Comparison of ENCODE assay signal across 22 cellular contexts in the genomic region with DNA sequence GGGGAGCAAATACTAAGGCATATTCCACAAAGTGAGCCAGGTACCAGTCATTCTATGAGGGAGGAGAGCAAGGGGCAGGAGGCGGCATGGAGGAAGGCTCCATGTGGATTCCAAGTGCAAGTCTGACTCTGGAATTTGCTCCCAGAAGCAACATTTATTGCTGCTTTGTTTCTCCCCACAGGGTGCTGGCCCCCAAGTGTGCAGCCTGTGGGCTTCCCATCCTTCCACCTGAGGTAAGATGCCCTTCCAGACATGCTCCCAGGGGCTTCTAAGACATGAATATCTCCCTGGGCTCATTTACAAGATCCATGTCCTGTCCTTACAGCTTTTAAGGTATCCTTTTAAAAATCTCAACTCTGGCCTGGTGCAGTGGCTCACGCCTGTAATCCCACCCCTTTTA. TPM values are rescaled to one million over a fixed set of nuclear protein-coding genes. Genes with fewer than 3 reads are reported as not detected.
A peak's percentile ranks its signal among the peaks of the same experiment; 100 is the strongest.
DNase-seq lines count a peak whose midpoint lies in the region; ATAC-seq and TF ChIP-seq lines count a peak whose summit lies in the region.
"Had no signal": no experiment of that assay in that cellular context is flagged by ENCODE, and none has a peak within 500 bp of the region (broad histone marks: within the 10 kb centered on the region; RNA-seq: fewer than 3 reads in every experiment).

No MANE protein-coding gene starts in this region.

- H3K4me3 ChIP-seq in endodermal cell (ENCODE audit: low read length) = no peak overlapping the region
- H3K4me3 ChIP-seq: A549 had no signal

- H3K4me1 Mint-ChIP-seq in activated naive CD8-positive, alpha-beta T cell treated with anti-CD3 and anti-CD28 coated beads, Interleukin-2, amount 10 ng/mL, durations not matched to agents 7 days and 5 days = peaks cover 16% of the 10 kb centered on the region
- H3K4me1 Mint-ChIP-seq in activated naive CD8-positive, alpha-beta T cell treated with anti-CD3 and anti-CD28 coated beads for 36 hours = peaks cover 24% of the 10 kb centered on the region
- H3K4me1 Mint-ChIP-seq in endodermal cell = peaks cover 56% of the 10 kb centered on the region
- H3K4me1 Mint-ChIP-seq in stimulated activated memory B cell treated with anti-CD40 and anti-IgM and Interleukin-4, amounts not matched to agents 10 μg/mL and 1 μg/mL and 100 μg/mL, for 72 hours = peaks cover 9% of the 10 kb centered on the region

- POLR2A ChIA-PET in activated naive CD8-positive, alpha-beta T cell treated with anti-CD3 and anti-CD28 coated beads, Interleukin-2, amount 10 ng/mL, durations not matched to agents 7 days and 5 days (lab: Charles Lee) = no interaction called here
- POLR2A ChIA-PET in RWPE1 (lab: Yijun Ruan, JAX; ENCODE audit: low non-redundant PET) = no interaction called here

- no peak for TF ChIP-seq CTCF in RWPE1 (conservative IDR thresholded peaks at IDR 0.05; ENCODE audit: low read depth)
- no peak for TF ChIP-seq CTCF in endodermal cell (conservative IDR thresholded peaks at IDR 0.05)

- H3K9ac ChIP-seq in endodermal cell (ENCODE audit: extremely low read depth, low read length, poor library complexity, severe bottlenecking) = peak overlapping the region; percentile 38
- H3K9ac ChIP-seq: SK-N-SH had no signal

- peaks cover 73% of the 10 kb centered on the region for H3K36me3 ChIP-seq in endodermal cell (ENCODE audit: control insufficient read depth, insufficient read depth, low read length)

- intact Hi-C loops in sciatic nerve (cut with DNase I) = no loop called here

- WGBS in endodermal cell (ENCODE audit: insufficient coverage in 1 of 2, insufficient read length in 1 of 2), 2 experiments = 71 to 87% methylated on average over 1 to 2 of the region's 2 CpGs

- peaks cover 35% of the 10 kb centered on the region for H3K36me3 Mint-ChIP-seq in activated naive CD8-positive, alpha-beta T cell treated with anti-CD3 and anti-CD28 coated beads, Interleukin-2, amount 10 ng/mL, durations not matched to agents 7 days and 5 days
- peaks cover 64% of the 10 kb centered on the region for H3K36me3 Mint-ChIP-seq in activated naive CD8-positive, alpha-beta T cell treated with anti-CD3 and anti-CD28 coated beads for 36 hours
- peaks cover 54% of the 10 kb centered on the region for H3K36me3 Mint-ChIP-seq in endodermal cell (ENCODE audit: low read depth)
- H3K36me3 Mint-ChIP-seq in stimulated activated memory B cell treated with anti-CD40 and anti-IgM and Interleukin-4, amounts not matched to agents 10 μg/mL and 1 μg/mL and 100 μg/mL, for 72 hours = peaks cover 67% of the 10 kb centered on the region

- no peaks in the 10 kb centered on the region for H3K9me3 ChIP-seq in endodermal cell (ENCODE audit: control insufficient read depth, low read length)
- H3K9me3 ChIP-seq: A549, SK-N-SH had no signal

- H3K4me1 ChIP-seq in endodermal cell (ENCODE audit: control insufficient read depth, insufficient read depth, low read length) = peaks cover 14% of the 10 kb centered on the region

- no peaks in the 10 kb centered on the region for H3K27me3 Mint-ChIP-seq in activated naive CD8-positive, alpha-beta T cell treated with anti-CD3 and anti-CD28 coated beads, Interleukin-2, amount 10 ng/mL, durations not matched to agents 7 days and 5 days
- no peaks in the 10 kb centered on the region for H3K27me3 Mint-ChIP-seq in activated naive CD8-positive, alpha-beta T cell treated with anti-CD3 and anti-CD28 coated beads for 36 hours
- H3K27me3 Mint-ChIP-seq in endodermal cell (ENCODE audit: insufficient read depth) = no peaks in the 10 kb centered on the region
- H3K27me3 Mint-ChIP-seq in stimulated activated memory B cell treated with anti-CD40 and anti-IgM and Interleukin-4, amounts not matched to agents 10 μg/mL and 1 μg/mL and 100 μg/mL, for 72 hours = no peaks in the 10 kb centered on the region
- H3K27me3 Mint-ChIP-seq: B cell had no signal

- no peaks in the 10 kb centered on the region for H3K27me3 ChIP-seq in endodermal cell (ENCODE audit: control insufficient read depth, insufficient read depth, low read length, poor library complexity, severe bottlenecking)

- no peak overlapping the region for H3K4me3 Mint-ChIP-seq in activated naive CD8-positive, alpha-beta T cell treated with anti-CD3 and anti-CD28 coated beads, Interleukin-2, amount 10 ng/mL, durations not matched to agents 7 days and 5 days
- H3K4me3 Mint-ChIP-seq in activated naive CD8-positive, alpha-beta T cell treated with anti-CD3 and anti-CD28 coated beads for 36 hours = no peak overlapping the region
- no peak overlapping the region for H3K4me3 Mint-ChIP-seq in endodermal cell
- no peak overlapping the region for H3K4me3 Mint-ChIP-seq in stimulated activated memory B cell treated with anti-CD40 and anti-IgM and Interleukin-4, amounts not matched to agents 10 μg/mL and 1 μg/mL and 100 μg/mL, for 72 hours
- H3K4me3 Mint-ChIP-seq: B cell, CD14-positive monocyte, HFFc6 had no signal

- CTCF ChIA-PET in RWPE1 (lab: Yijun Ruan, JAX) = no interaction called here

- peak overlapping the region; percentile 19; the same call in 1 of the 2 replicates for H3K27ac ChIP-seq in RWPE1
- no peak overlapping the region for H3K27ac ChIP-seq in endodermal cell (ENCODE audit: low read depth, low read length)
- H3K27ac ChIP-seq: A549 had no signal

- H3K27ac Mint-ChIP-seq in activated naive CD8-positive, alpha-beta T cell treated with anti-CD3 and anti-CD28 coated beads, Interleukin-2, amount 10 ng/mL, durations not matched to agents 7 days and 5 days = peak overlapping the region; percentile 25
- no peak overlapping the region for H3K27ac Mint-ChIP-seq in activated naive CD8-positive, alpha-beta T cell treated with anti-CD3 and anti-CD28 coated beads for 36 hours
- H3K27ac Mint-ChIP-seq in endodermal cell = peak overlapping the region; percentile 96
- H3K27ac Mint-ChIP-seq in stimulated activated memory B cell treated with anti-CD40 and anti-IgM and Interleukin-4, amounts not matched to agents 10 μg/mL and 1 μg/mL and 100 μg/mL, for 72 hours = no peak overlapping the region
- H3K27ac Mint-ChIP-seq: HFFc6 had no signal

- no peak for ATAC-seq in activated naive CD8-positive, alpha-beta T cell treated with anti-CD3 and anti-CD28 coated beads, Interleukin-2, amount 10 ng/mL, durations not matched to agents 7 days and 5 days (ENCODE audit: low read depth)
- ATAC-seq in stimulated activated memory B cell treated with anti-CD40 and anti-IgM and Interleukin-4, amounts not matched to agents 10 μg/mL and 1 μg/mL and 100 μg/mL, for 72 hours = no peak
- ATAC-seq in sciatic nerve = no peak
- ATAC-seq: A549 had no signal

- no peaks in the 10 kb centered on the region for H3K9me3 Mint-ChIP-seq in activated naive CD8-positive, alpha-beta T cell treated with anti-CD3 and anti-CD28 coated beads, Interleukin-2, amount 10 ng/mL, durations not matched to agents 7 days and 5 days
- no peaks in the 10 kb centered on the region for H3K9me3 Mint-ChIP-seq in activated naive CD8-positive, alpha-beta T cell treated with anti-CD3 and anti-CD28 coated beads for 36 hours
- H3K9me3 Mint-ChIP-seq in endodermal cell = no peaks in the 10 kb centered on the region
- no peaks in the 10 kb centered on the region for H3K9me3 Mint-ChIP-seq in stimulated activated memory B cell treated with anti-CD40 and anti-IgM and Interleukin-4, amounts not matched to agents 10 μg/mL and 1 μg/mL and 100 μg/mL, for 72 hours
- H3K9me3 Mint-ChIP-seq: CD14-positive monocyte, HFFc6 had no signal

- no peak for DNase-seq in activated naive CD8-positive, alpha-beta T cell treated with anti-CD3 and anti-CD28 coated beads, Interleukin-2, amount 10 ng/mL, durations not matched to agents 7 days and 5 days
- no peak for DNase-seq in activated naive CD8-positive, alpha-beta T cell treated with anti-CD3 and anti-CD28 coated beads for 36 hours
- no peak for DNase-seq in RWPE1 (ENCODE audit: low spot score)
- DNase-seq in endodermal cell = peak; percentile 95
- DNase-seq in activated gamma-delta T cell treated with Interleukin-2 at 50 U/mL for 16 hours = no peak
- no peak for DNase-seq in sciatic nerve (ENCODE audit: low spot score)
- DNase-seq: DMS53; GF-D8; HFFc6; KBM-7; NCI-H1092; NCI-H2029 treated with DMSO at 0.1 percent for 48 hours; NCI-H345; NCI-H524; NCI-H774; NK-92 treated with Interleukin-12 subunit alpha and Interleukin-12 subunit beta, amount 100 ng/mL, for 24 hours; SIG-M5; SK-N-SH had no signal

RNA-seq across cellular contexts. Expression of a gene that starts 15.9 kb away (rescaled TPM):
- total RNA-seq in activated naive CD8-positive, alpha-beta T cell treated with anti-CD3 and anti-CD28 coated beads, Interleukin-2, amount 10 ng/mL, durations not matched to agents 7 days and 5 days = 10 to 100 TPM; 89.8 to 91.6 TPM
- 100 to 1,000 TPM in 1 of 2 experiments, 10 to 100 TPM in 1; 99.3 to 101 TPM for total RNA-seq in activated naive CD8-positive, alpha-beta T cell treated with anti-CD3 and anti-CD28 coated beads for 36 hours
- total RNA-seq in endodermal cell (100 to 1,000 TPM; 149 to 161 TPM), sciatic nerve (66.0 TPM)
- polyA plus RNA-seq in endodermal cell (2013, experiment 1 of 2) = 63.0 TPM
- 66.3 TPM for polyA plus RNA-seq in endodermal cell (2013, experiment 2 of 2)

Comparison
In these comparisons a context has a peak if more than half of its experiments do, and no peak if none do; other contexts are left out.
1. H3K27ac Mint-ChIP-seq: peak in activated naive CD8-positive, alpha-beta T cell treated with anti-CD3 and anti-CD28 coated beads, Interleukin-2, amount 10 ng/mL, durations not matched to agents 7 days and 5 days (single experiment) and endodermal cell (single experiment); none in activated naive CD8-positive, alpha-beta T cell treated with anti-CD3 and anti-CD28 coated beads for 36 hours (single experiment) and stimulated activated memory B cell treated with anti-CD40 and anti-IgM and Interleukin-4, amounts not matched to agents 10 μg/mL and 1 μg/mL and 100 μg/mL, for 72 hours (single experiment).